Comparison of ENCODE assay signal across 12 cellular contexts in genomic region chr17:50219345-50219744, GRCh38. TPM values are rescaled to one million over a fixed set of nuclear protein-coding genes. Genes with fewer than 3 reads are reported as not detected.
DNase-seq lines count a peak whose midpoint lies in the region; ATAC-seq and TF ChIP-seq lines count a peak whose summit lies in the region.
"Had no signal": no experiment of that assay in that cellular context is flagged by ENCODE, and none has a peak within 500 bp of the region (broad histone marks: within the 10 kb centered on the region; RNA-seq: fewer than 3 reads in every experiment).

No MANE protein-coding gene starts in this region.

- no peaks in the 10 kb centered on the region for H3K36me3 Mint-ChIP-seq in activated T-helper 17 cell treated with anti-CD3 and anti-CD28 coated beads, Interleukin-2, amount 50 U/mL, for 72 hours (ENCODE audit: low read depth)

- peak; percentile 56 for DNase-seq in AG04450 (ENCODE audit: low read depth, low spot score)
- DNase-seq in MG63: peak; percentile 89
- peak; percentile 79 for DNase-seq in epithelial cell of esophagus (ENCODE audit: low read depth)
- DNase-seq in osteoblast (ENCODE audit: insufficient read length, low spot score, missing footprints): peak; percentile 92
- DNase-seq in NCI-H526 treated with DMSO at 0.1 percent for 48 hours (lab: John Stamatoyannopoulos, UW): no peak
- DNase-seq: activated CD4-positive, alpha-beta T cell treated with anti-CD3 and anti-CD28 coated beads for 36 hours; NK-92 treated with Interleukin-12 subunit alpha and Interleukin-12 subunit beta, amount 100 ng/mL, for 24 hours had no signal

- peaks cover 84% of the 10 kb centered on the region for H3K4me1 ChIP-seq in osteoblast (ENCODE audit: insufficient read depth, low read length)

- peaks cover 12% of the 10 kb centered on the region for H3K27me3 Mint-ChIP-seq in activated T-helper 17 cell treated with anti-CD3 and anti-CD28 coated beads, Interleukin-2, amount 50 U/mL, for 72 hours

- peak overlapping the region; percentile 40 for H3K4me3 ChIP-seq in AG04450 (ENCODE audit: low read depth, low read length)
- peak overlapping the region; percentile 13 for H3K4me3 ChIP-seq in MG63
- H3K4me3 ChIP-seq in epithelial cell of esophagus (ENCODE audit: low read length): no peak overlapping the region
- H3K4me3 ChIP-seq in osteoblast (ENCODE audit: insufficient read depth, low read length): peak overlapping the region; percentile 66
- H3K4me3 ChIP-seq: BLaER1 treated with 17β-estradiol and CSF1 and Interleukin-3, amounts not matched to agents 10 nM and 100 nM; HAP-1 had no signal

- H3K4me3 Mint-ChIP-seq in activated T-helper 17 cell treated with anti-CD3 and anti-CD28 coated beads, Interleukin-2, amount 50 U/mL, for 72 hours: no peak overlapping the region
- H3K4me3 Mint-ChIP-seq: activated CD4-positive, alpha-beta T cell treated with anti-CD3 and anti-CD28 coated beads for 36 hours had no signal

- no peaks in the 10 kb centered on the region for H3K27me3 ChIP-seq in AG04450 (ENCODE audit: control insufficient read depth, insufficient read depth, low read length)
- no peaks in the 10 kb centered on the region for H3K27me3 ChIP-seq in MG63
- H3K27me3 ChIP-seq in osteoblast (ENCODE audit: insufficient read depth, low read length): no peaks in the 10 kb centered on the region

- H3K4me2 ChIP-seq in osteoblast (ENCODE audit: insufficient read depth, low read length): peak overlapping the region; percentile 88

- H4K20me1 ChIP-seq in osteoblast (ENCODE audit: insufficient read depth, low read length): no peaks in the 10 kb centered on the region
- H4K20me1 ChIP-seq: BLaER1 treated with 17β-estradiol and CSF1 and Interleukin-3, amounts not matched to agents 10 nM and 100 nM had no signal

- TF ChIP-seq CTCF in AG04450 (IDR thresholded peaks at IDR 0.05; ENCODE audit: low read depth, low read length): no peak
- no peak for TF ChIP-seq CTCF in epithelial cell of esophagus (IDR thresholded peaks at IDR 0.05; ENCODE audit: insufficient read depth, low read depth, low read length, missing control alignments)
- no peak for TF ChIP-seq CTCF in osteoblast (IDR thresholded peaks at IDR 0.05; ENCODE audit: extremely low read depth, low read depth, low read length)

- ATAC-seq in GM21447 (IDR thresholded peaks at IDR 0.05; ENCODE audit: unreplicated experiment) (no peak), HG02938 (IDR thresholded peaks at IDR 0.05; ENCODE audit: unreplicated experiment) (no peak)
- no peak for ATAC-seq in activated T-helper 17 cell treated with anti-CD3 and anti-CD28 coated beads, Interleukin-2, amount 50 U/mL, for 72 hours (replicated peaks)
- ATAC-seq: activated CD4-positive, alpha-beta T cell treated with anti-CD3 and anti-CD28 coated beads for 36 hours had no signal

- no peaks in the 10 kb centered on the region for H3K4me1 Mint-ChIP-seq in activated T-helper 17 cell treated with anti-CD3 and anti-CD28 coated beads, Interleukin-2, amount 50 U/mL, for 72 hours

- H3K27ac ChIP-seq in AG04450 (ENCODE audit: low read depth, low read length) (peak overlapping the region; percentile 97), osteoblast (ENCODE audit: low read depth, low read length) (peak overlapping the region; percentile 100)
- H3K27ac ChIP-seq: BLaER1 treated with 17β-estradiol and CSF1 and Interleukin-3, amounts not matched to agents 10 nM and 100 nM had no signal

- H2AFZ ChIP-seq in osteoblast (ENCODE audit: low read length): no peak overlapping the region

- H3K36me3 ChIP-seq in MG63 (no peaks in the 10 kb centered on the region), osteoblast (ENCODE audit: insufficient read depth, low read length) (no peaks in the 10 kb centered on the region)
- H3K36me3 ChIP-seq: BLaER1 treated with 17β-estradiol and CSF1 and Interleukin-3, amounts not matched to agents 10 nM and 100 nM; HAP-1 had no signal

- H3K79me2 ChIP-seq in osteoblast (ENCODE audit: insufficient read depth, low read length): peaks cover 5% of the 10 kb centered on the region

- H3K9me3 Mint-ChIP-seq in activated T-helper 17 cell treated with anti-CD3 and anti-CD28 coated beads, Interleukin-2, amount 50 U/mL, for 72 hours: no peaks in the 10 kb centered on the region

- POLR2A ChIA-PET in AG04450 (lab: Yijun Ruan, JAX): interaction anchor here (1.0 to 14.7 kb wide), 10 partner anchors 8 to 50 kb away, joined by 3 to 726 read pairs (median 10); partner anchors contain the start of gene COL1A1

- H3K27ac Mint-ChIP-seq in activated T-helper 17 cell treated with anti-CD3 and anti-CD28 coated beads, Interleukin-2, amount 50 U/mL, for 72 hours: no peak overlapping the region
- H3K27ac Mint-ChIP-seq: activated CD4-positive, alpha-beta T cell treated with anti-CD3 and anti-CD28 coated beads for 36 hours had no signal

- H3K9me3 ChIP-seq in AG04450 (ENCODE audit: control insufficient read depth, insufficient read depth, low read length) (no peaks in the 10 kb centered on the region), MG63 (no peaks in the 10 kb centered on the region), osteoblast (ENCODE audit: low read depth, low read length) (no peaks in the 10 kb centered on the region)

- CTCF ChIA-PET in AG04450 (lab: Charles Lee): interaction anchor here (0.5 to 2.4 kb wide), 7 partner anchors 10 to 57 kb away, joined by 3 to 12 read pairs (median 5); partner anchors contain the start of gene COL1A1

RNA-seq across cellular contexts. Expression of gene COL1A1, which starts 17.9 kb away (rescaled TPM):
- 1,356 and 3,120 TPM in 2 replicates for polyA plus RNA-seq in AG04450 (2011; rRNA removed)
- polyA minus RNA-seq in AG04450 (2011; rRNA and poly(A)+ RNA removed): 2,155 and 4,267 TPM in 2 replicates
- total RNA-seq in MG63 (2014; rRNA removed; shearing (Covaris generic); ENCODE audit: low replicate concordance): 261 and 431 TPM in 2 replicates
- total RNA-seq in osteoblast: 6,718 and 8,987 TPM in 2 replicates
- 1 to 10 TPM in 1 of 2 donors, under 1 TPM in 1; 0.37 to 1.9 TPM for total RNA-seq in activated T-helper 17 cell treated with anti-CD3 and anti-CD28 coated beads, Interleukin-2, amount 50 U/mL, for 72 hours

RNA-seq across cellular contexts. Expression of gene SGCA, which starts 53.5 kb away (rescaled TPM):
- polyA plus RNA-seq in AG04450 (2011; rRNA removed): 0.16 and 0.21 TPM in 2 replicates
- not detected in 2 replicates for polyA minus RNA-seq in AG04450 (2011; rRNA and poly(A)+ RNA removed)
- total RNA-seq in MG63 (2014; rRNA removed; shearing (Covaris generic); ENCODE audit: low replicate concordance): 1.1 TPM in 1 of 2 replicates, not detected in the other
- 0.29 TPM in 1 of 2 replicates, not detected in the other for total RNA-seq in osteoblast
- not detected for total RNA-seq in activated T-helper 17 cell treated with anti-CD3 and anti-CD28 coated beads, Interleukin-2, amount 50 U/mL, for 72 hours

RNA-seq across cellular contexts. Expression of gene TMEM92, which starts 54.9 kb away (rescaled TPM):
- 0.47 and 0.96 TPM in 2 replicates for polyA plus RNA-seq in AG04450 (2011; rRNA removed)
- 0.48 and 0.55 TPM in 2 replicates for polyA minus RNA-seq in AG04450 (2011; rRNA and poly(A)+ RNA removed)
- not detected in 2 replicates for total RNA-seq in MG63 (2014; rRNA removed; shearing (Covaris generic); ENCODE audit: low replicate concordance)
- total RNA-seq in osteoblast: under 0.01 and 0.36 TPM in 2 replicates
- under 1 TPM in 1 of 2 donors, not detected in 1; 0.16 TPM for total RNA-seq in activated T-helper 17 cell treated with anti-CD3 and anti-CD28 coated beads, Interleukin-2, amount 50 U/mL, for 72 hours

Comparison
In these comparisons a context has a peak if more than half of its experiments do, and no peak if none do; other contexts are left out.
1. RNA of gene COL1A1, which starts 17.9 kb away (total RNA-seq): 6,718 to 8,987 TPM in osteoblast and 261 to 431 TPM in MG63; 0.37 to 1.9 TPM in activated T-helper 17 cell treated with anti-CD3 and anti-CD28 coated beads, Interleukin-2, amount 50 U/mL, for 72 hours; every median in the first group is over 10 times any median in the second.